ENCODE assay signal across 21 cellular contexts in the genomic region with DNA sequence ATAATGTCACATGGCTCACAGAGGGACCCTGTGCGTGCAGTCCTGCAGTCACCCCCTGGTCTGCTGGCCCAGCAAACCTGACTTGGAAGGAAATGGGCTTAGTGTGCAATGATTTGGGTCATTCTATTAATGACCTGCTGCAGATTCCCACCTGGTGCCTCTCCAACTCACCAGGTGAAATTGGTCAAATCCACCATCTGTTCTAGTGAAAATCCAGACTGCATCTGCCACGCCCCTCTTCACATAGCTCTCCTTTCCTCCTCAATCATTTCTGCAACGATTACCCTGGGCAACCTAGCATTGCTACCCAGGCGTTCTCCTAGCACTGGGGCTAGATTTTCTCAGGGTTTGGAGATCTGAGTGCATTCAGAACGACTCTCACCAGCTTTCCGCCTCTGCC. TPM values are rescaled to one million over a fixed set of nuclear protein-coding genes. Genes with fewer than 3 reads are reported as not detected.
"Had no signal": no experiment of that assay in that cellular context is flagged by ENCODE, and none has a peak within 500 bp of the region (broad histone marks: within the 10 kb centered on the region; RNA-seq: fewer than 3 reads in every experiment).

No MANE protein-coding gene starts in this region.

- H3K36me3 Mint-ChIP-seq: activated naive CD8-positive, alpha-beta T cell treated with anti-CD3 and anti-CD28 coated beads for 36 hours; mesothelial cell of epicardium; stimulated activated naive B cell treated with anti-CD40 and anti-IgM and Interleukin-4, amounts not matched to agents 10 μg/mL and 1 μg/mL and 100 μg/mL, for 72 hours had no signal

- H3K36me3 ChIP-seq: esophagus muscularis mucosa, left lung, uterus had no signal

- H3K4me3 Mint-ChIP-seq: activated CD8-positive, alpha-beta T cell treated with anti-CD3 and anti-CD28 coated beads, Interleukin-2, amount 10 ng/mL, durations not matched to agents 7 days and 5 days; activated naive CD8-positive, alpha-beta T cell treated with anti-CD3 and anti-CD28 coated beads for 36 hours; activated T-helper 1 cell treated with anti-CD3 and anti-CD28 coated beads, Interleukin-12 subunit alpha, Interleukin-12 subunit beta, Interleukin-2, Interleukin-4 antibody, amounts not matched to agents 30 ng/mL and 10 ng/mL and 1 ng/mL, durations not matched to agents 14 hours and 24 hours and 36 hours; central memory CD8-positive, alpha-beta T cell; mesothelial cell of epicardium; naive thymus-derived CD8-positive, alpha-beta T cell; stimulated activated naive B cell treated with anti-CD40 and anti-IgM and Interleukin-4, amounts not matched to agents 10 μg/mL and 1 μg/mL and 100 μg/mL, for 72 hours had no signal

- H3K27ac ChIP-seq: coronary artery, esophagus muscularis mucosa, left lung, uterus, VCaP had no signal

- H3K9me3 Mint-ChIP-seq: activated naive CD8-positive, alpha-beta T cell treated with anti-CD3 and anti-CD28 coated beads for 36 hours; activated T-helper 1 cell treated with anti-CD3 and anti-CD28 coated beads, Interleukin-12 subunit alpha, Interleukin-12 subunit beta, Interleukin-2, Interleukin-4 antibody, amounts not matched to agents 30 ng/mL and 10 ng/mL and 1 ng/mL, durations not matched to agents 14 hours and 24 hours and 36 hours; mesothelial cell of epicardium had no signal

- H3K27ac Mint-ChIP-seq: activated CD8-positive, alpha-beta T cell treated with anti-CD3 and anti-CD28 coated beads, Interleukin-2, amount 10 ng/mL, durations not matched to agents 7 days and 5 days; activated naive CD8-positive, alpha-beta T cell treated with anti-CD3 and anti-CD28 coated beads for 36 hours; activated T-helper 1 cell treated with anti-CD3 and anti-CD28 coated beads, Interleukin-12 subunit alpha, Interleukin-12 subunit beta, Interleukin-2, Interleukin-4 antibody, amounts not matched to agents 30 ng/mL and 10 ng/mL and 1 ng/mL, durations not matched to agents 14 hours and 24 hours and 36 hours; mesothelial cell of epicardium; naive thymus-derived CD8-positive, alpha-beta T cell; progenitor cell of endocrine pancreas; stimulated activated naive B cell treated with anti-CD40 and anti-IgM and Interleukin-4, amounts not matched to agents 10 μg/mL and 1 μg/mL and 100 μg/mL, for 72 hours had no signal

- H3K4me1 ChIP-seq: uterus had no signal

- DNase-seq: activated CD4-positive, alpha-beta T cell treated with anti-CD3 and anti-CD28 coated beads for 1 hour; activated CD4-positive, alpha-beta T cell treated with anti-CD3 and anti-CD28 coated beads, Interleukin-2, amount 50 U/mL, for 1 hour; activated CD8-positive, alpha-beta T cell treated with anti-CD3 and anti-CD28 coated beads, Interleukin-2, amount 10 ng/mL, durations not matched to agents 7 days and 5 days; activated naive CD8-positive, alpha-beta T cell treated with anti-CD3 and anti-CD28 coated beads for 36 hours; hippocampal formation; kidney glomerular epithelial cell; left lung; naive thymus-derived CD8-positive, alpha-beta T cell; retina; stimulated activated CD4-positive, alpha-beta T cell treated with anti-CD3 and anti-CD28 coated beads, Interleukin-2, amount 100 ng/mL, for 48 hours; stimulated activated CD8-positive, alpha-beta memory T cell treated with anti-CD3 and anti-CD28 coated beads, Interleukin-4, amount 100 ng/mL, for 48 hours; stimulated activated naive B cell treated with anti-CD40 and anti-IgM and Interleukin-4, amounts not matched to agents 10 μg/mL and 1 μg/mL and 100 μg/mL, for 72 hours; uterus had no signal

- H3K4me3 ChIP-seq: coronary artery, esophagus muscularis mucosa, left lung, lung, uterus had no signal

- H3K9me3 ChIP-seq: esophagus muscularis mucosa, left lung, uterus had no signal

- ATAC-seq: activated CD8-positive, alpha-beta T cell treated with anti-CD3 and anti-CD28 coated beads, Interleukin-2, amount 10 ng/mL, durations not matched to agents 7 days and 5 days; left lung; naive thymus-derived CD8-positive, alpha-beta T cell; stimulated activated naive B cell treated with anti-CD40 and anti-IgM and Interleukin-4, amounts not matched to agents 10 μg/mL and 1 μg/mL and 100 μg/mL, for 72 hours had no signal

RNA-seq across cellular contexts. Expression of a gene that starts 29.4 kb away (rescaled TPM):
- total RNA-seq: activated CD8-positive, alpha-beta T cell treated with anti-CD3 and anti-CD28 coated beads, Interleukin-2, amount 10 ng/mL, durations not matched to agents 7 days and 5 days; activated naive CD8-positive, alpha-beta T cell treated with anti-CD3 and anti-CD28 coated beads for 36 hours; activated T-helper 1 cell treated with anti-CD3 and anti-CD28 coated beads, Interleukin-12 subunit alpha, Interleukin-12 subunit beta, Interleukin-2, Interleukin-4 antibody, amounts not matched to agents 30 ng/mL and 10 ng/mL and 1 ng/mL, durations not matched to agents 14 hours and 24 hours and 36 hours; naive thymus-derived CD8-positive, alpha-beta T cell had no signal
- polyA plus RNA-seq: naive thymus-derived CD8-positive, alpha-beta T cell had no signal
